22 cellular contexts compared by ENCODE assay signal in the genomic region with DNA sequence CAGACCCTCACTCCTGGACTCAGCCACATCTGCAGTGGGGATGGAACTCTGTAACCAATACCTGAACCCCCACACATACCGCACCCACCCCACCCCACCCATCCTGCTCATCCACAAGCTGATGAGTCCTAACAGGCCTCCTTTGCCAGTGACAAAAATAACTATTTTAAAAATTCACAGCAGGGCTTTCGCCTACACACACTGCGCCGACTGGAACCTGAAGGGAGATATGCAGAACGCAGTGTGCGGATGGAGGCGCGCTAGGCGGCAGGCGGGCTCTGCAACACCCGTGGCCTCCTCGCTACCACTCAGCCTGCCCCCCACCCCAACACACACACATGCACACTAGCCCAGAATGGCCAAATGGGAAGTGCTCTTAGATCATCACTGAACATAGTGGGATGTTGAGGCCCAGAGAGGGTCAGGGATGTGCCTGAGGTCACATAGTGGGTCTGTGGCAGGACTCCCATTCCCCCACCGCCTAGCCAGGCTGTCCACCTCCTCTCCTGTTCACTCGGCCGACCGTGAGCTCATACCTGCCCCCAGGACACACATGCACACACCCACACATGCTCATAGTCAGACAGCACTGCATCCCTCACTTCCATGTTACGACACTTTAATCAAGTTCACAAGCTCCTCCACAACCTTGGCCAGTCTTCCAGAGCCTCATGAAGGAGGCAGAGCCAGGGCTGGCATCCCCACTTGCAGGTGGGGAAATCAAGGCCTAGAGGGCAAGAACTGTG. TPM values are rescaled to one million over a fixed set of nuclear protein-coding genes. Genes with fewer than 3 reads are reported as not detected.
DNase-seq lines count a peak whose midpoint lies in the region; TF ChIP-seq lines count a peak whose summit lies in the region.
"Had no signal": no experiment of that assay in that cellular context is flagged by ENCODE, and none has a peak within 500 bp of the region (broad histone marks: within the 10 kb centered on the region; RNA-seq: fewer than 3 reads in every experiment).

No MANE protein-coding gene starts in this region.

- peak overlapping the region; percentile 38 for H3K9ac ChIP-seq in mesenchymal stem cell (ENCODE audit: low read length)
- H3K9ac ChIP-seq: KMS-11 had no signal

- TF ChIP-seq CTCF in HEK293 (tag by site-specific recombination; IDR thresholded peaks at IDR 0.05) (no peak), chondrocyte (IDR thresholded peaks at IDR 0.05) (no peak), suprapubic skin (IDR thresholded peaks at IDR 0.05) (no peak), WERI-Rb-1 (IDR thresholded peaks at IDR 0.05; ENCODE audit: low read depth, low read length) (no peak)

- H3K4me2 ChIP-seq in mesenchymal stem cell (ENCODE audit: low read length, poor library complexity, severe bottlenecking), result no peak overlapping the region
- H3K4me2 ChIP-seq: KMS-11 had no signal

- no peak overlapping the region for H3K23ac ChIP-seq in mesenchymal stem cell (ENCODE audit: low read length in 2 of 2)

- H3K18ac ChIP-seq in mesenchymal stem cell (ENCODE audit: low read depth in 1 of 2, low read length in 2 of 2), result peak overlapping the region in 1 of 2 experiments; percentile 40

- no peaks in the 10 kb centered on the region for H3K9me3 Mint-ChIP-seq in chondrocyte (ENCODE audit: low read depth)
- H3K9me3 Mint-ChIP-seq: activated B cell treated with CpG ODN at 0.5 μM for 24 hours; activated T-cell treated with anti-CD3 and anti-CD28 coated beads, Interleukin-2, amount 50 U/mL, for 4 hours; CD8-positive, alpha-beta memory T cell had no signal

- no peaks in the 10 kb centered on the region for H3K36me3 ChIP-seq in HEK293 (ENCODE audit: control insufficient read depth in 2 of 2, insufficient read depth in 1 of 2, low read length in 2 of 2)
- H3K36me3 ChIP-seq in mesenchymal stem cell (ENCODE audit: control insufficient read depth in 1 of 2, insufficient read depth in 2 of 2, low read depth in 1 of 2, low read length in 2 of 2), result peaks cover 6 to 41% of the 10 kb centered on the region in 2 experiments
- no peaks in the 10 kb centered on the region for H3K36me3 ChIP-seq in suprapubic skin
- no peaks in the 10 kb centered on the region for H3K36me3 ChIP-seq in WERI-Rb-1
- H3K36me3 ChIP-seq: Peyer's patch, stomach had no signal

- no peak overlapping the region for H3K14ac ChIP-seq in mesenchymal stem cell (ENCODE audit: low read length in 2 of 2)

- peak overlapping the region in 1 of 2 experiments; percentile 55 for H2BK12ac ChIP-seq in mesenchymal stem cell (ENCODE audit: low read length in 2 of 2)

- no peaks in the 10 kb centered on the region for H3K36me3 Mint-ChIP-seq in chondrocyte (ENCODE audit: low read depth)
- H3K36me3 Mint-ChIP-seq: activated naive CD8-positive, alpha-beta T cell; CD8-positive, alpha-beta memory T cell had no signal

- H3K27me3 ChIP-seq in mesenchymal stem cell (ENCODE audit: control insufficient read depth in 1 of 2, insufficient read depth in 1 of 2, low read length in 2 of 2) (no peaks in the 10 kb centered on the region), suprapubic skin (no peaks in the 10 kb centered on the region), WERI-Rb-1 (ENCODE audit: insufficient read depth, low read depth, severe bottlenecking) (no peaks in the 10 kb centered on the region)
- H3K27me3 ChIP-seq: body of pancreas, Peyer's patch had no signal

- CTCF ChIA-PET in HEK293 (lab: Yijun Ruan, JAX), result no interaction called here

- H3K4me3 ChIP-seq in HEK293 (ENCODE audit: low read depth, low read length) (no peak overlapping the region), mesenchymal stem cell (ENCODE audit: insufficient read depth in 1 of 2, low read depth in 1 of 2, low read length in 2 of 2) (no peak overlapping the region), suprapubic skin (no peak overlapping the region), WERI-Rb-1 (ENCODE audit: low read depth, low read length) (no peak overlapping the region)
- H3K4me3 ChIP-seq: body of pancreas, mucosa of descending colon, Peyer's patch, stomach had no signal

- no peak overlapping the region for H2BK120ac ChIP-seq in mesenchymal stem cell (ENCODE audit: low read depth, low read length)

- peaks cover 31% of the 10 kb centered on the region for H3K79me1 ChIP-seq in mesenchymal stem cell (replicated peaks; ENCODE audit: low read length, poor library complexity, severe bottlenecking)

- H2AK5ac ChIP-seq in mesenchymal stem cell (ENCODE audit: low read length, severe bottlenecking), result peak overlapping the region; percentile 5

- no peaks in the 10 kb centered on the region for H3K9me3 ChIP-seq in HEK293 (ENCODE audit: control insufficient read depth, insufficient read depth, low read depth, low read length)
- no peaks in the 10 kb centered on the region for H3K9me3 ChIP-seq in mesenchymal stem cell (ENCODE audit: control insufficient read depth, low read length)
- H3K9me3 ChIP-seq in suprapubic skin, result no peaks in the 10 kb centered on the region
- no peaks in the 10 kb centered on the region for H3K9me3 ChIP-seq in WERI-Rb-1 (ENCODE audit: severe bottlenecking)
- H3K9me3 ChIP-seq: body of pancreas, mucosa of descending colon, Peyer's patch, stomach had no signal

- no peak overlapping the region for H3K4ac ChIP-seq in mesenchymal stem cell (ENCODE audit: low read depth in 1 of 2, low read length in 2 of 2)

- DNase-seq in chondrocyte (ENCODE audit: low spot score) (peak; percentile 75), mesenchymal stem cell (no peak), suprapubic skin (ENCODE audit: low spot score in 2 of 2) (no peak), AG08396 (ENCODE audit: low spot score) (no peak), WERI-Rb-1 (no peak), NCI-H748 (lab: John Stamatoyannopoulos, UW; ENCODE audit: unreplicated experiment) (no peak), HUDEP-2 (lab: John Stamatoyannopoulos, UW; ENCODE audit: unreplicated experiment in 76 of 76) (no peak)
- DNase-seq: activated B cell treated with CpG ODN at 0.5 μM for 24 hours; activated T-cell treated with anti-CD3 and anti-CD28 coated beads, Interleukin-2, amount 50 U/mL, for 4 hours; CD8-positive, alpha-beta memory T cell; NCI-H1930; NK-92 treated with Interleukin-12 subunit alpha and Interleukin-12 subunit beta, amount 100 ng/mL, for 24 hours had no signal

- no peak for TF ChIP-seq POLR2A in suprapubic skin (IDR thresholded peaks at IDR 0.05)

- H3K4me3 Mint-ChIP-seq in chondrocyte (ENCODE audit: unreplicated experiment), result no peak overlapping the region
- H3K4me3 Mint-ChIP-seq: activated B cell treated with CpG ODN at 0.5 μM for 24 hours; activated naive CD8-positive, alpha-beta T cell; activated T-cell treated with anti-CD3 and anti-CD28 coated beads, Interleukin-2, amount 50 U/mL, for 4 hours; CD8-positive, alpha-beta memory T cell had no signal

- H4K8ac ChIP-seq in mesenchymal stem cell (ENCODE audit: low read length), result no peak overlapping the region

- peaks cover 3% of the 10 kb centered on the region; the same call in 1 of the 2 replicates for H3K4me1 ChIP-seq in HEK293 (ENCODE audit: control insufficient read depth, insufficient read depth, low read length)
- peaks cover 56% of the 10 kb centered on the region for H3K4me1 ChIP-seq in mesenchymal stem cell (ENCODE audit: control insufficient read depth, insufficient read depth, low read depth, low read length)
- peaks cover 53% of the 10 kb centered on the region for H3K4me1 ChIP-seq in suprapubic skin

- no peak overlapping the region for H4K91ac ChIP-seq in mesenchymal stem cell (ENCODE audit: low read length)

- no peak overlapping the region for H2BK15ac ChIP-seq in mesenchymal stem cell (ENCODE audit: low read depth, poor library complexity, severe bottlenecking)

- TF ChIP-seq EP300 in suprapubic skin (IDR thresholded peaks at IDR 0.05), result no peak

- no peak overlapping the region for H3K27ac ChIP-seq in HEK293 (ENCODE audit: extremely low read depth, low read depth, low read length)
- no peak overlapping the region for H3K27ac ChIP-seq in mesenchymal stem cell (ENCODE audit: low read length, poor library complexity, severe bottlenecking)
- peak overlapping the region; percentile 53 for H3K27ac ChIP-seq in suprapubic skin
- H3K27ac ChIP-seq in WERI-Rb-1, result no peak overlapping the region
- H3K27ac ChIP-seq: body of pancreas, KMS-11, Peyer's patch, SK-N-MC, stomach had no signal

- no peak overlapping the region for H2AFZ ChIP-seq in mesenchymal stem cell (ENCODE audit: low read depth, low read length)

- peaks cover 22% of the 10 kb centered on the region for H3K4me1 Mint-ChIP-seq in chondrocyte (ENCODE audit: low read depth)
- H3K4me1 Mint-ChIP-seq: activated B cell treated with CpG ODN at 0.5 μM for 24 hours; CD8-positive, alpha-beta memory T cell had no signal

- no peaks in the 10 kb centered on the region for H3K27me3 Mint-ChIP-seq in chondrocyte (ENCODE audit: low read depth)

- H3K27ac Mint-ChIP-seq in chondrocyte (ENCODE audit: unreplicated experiment), result no peak overlapping the region
- H3K27ac Mint-ChIP-seq: activated B cell treated with CpG ODN at 0.5 μM for 24 hours; activated naive CD8-positive, alpha-beta T cell; CD8-positive, alpha-beta memory T cell had no signal

- 94% methylated on average over 17 of the region's 17 CpGs for WGBS in mesenchymal stem cell
- 67% methylated on average over 17 of the region's 17 CpGs for WGBS in suprapubic skin

- no peak overlapping the region for H2BK5ac ChIP-seq in mesenchymal stem cell (ENCODE audit: low read depth, low read length, poor library complexity, severe bottlenecking)

- POLR2A ChIA-PET in HEK293 (lab: Yijun Ruan, JAX), result interaction anchor here (1.1 to 1.8 kb wide), 3 partner anchors 23 to 62 kb away, joined by 4 to 5 read pairs (median 5); partner anchors contain the start of gene TCOF1

TF ChIP-seq in HEK293, 187 proteins besides CTCF, POLR2A, EP300 and RAD21:
- TF ChIP-seq ZFHX2 (tag by site-specific recombination; conservative IDR thresholded peaks at IDR 0.05) (peak; percentile 70), ZNF600 (tag by site-specific recombination; IDR thresholded peaks at IDR 0.05) (peak; percentile 65; the same call in 1 of the 2 replicates), GLI2 (tag by site-specific recombination; IDR thresholded peaks at IDR 0.05; ENCODE audit: borderline replicate concordance, low read depth) (no peak), EGR2 (tag by site-specific recombination; IDR thresholded peaks at IDR 0.05; ENCODE audit: low read depth) (peak; percentile 80)

RNA-seq across cellular contexts. Expression of gene CAMK2A, which starts 6.3 kb away (rescaled TPM):
- total RNA-seq in chondrocyte, result 0.24 TPM in 1 of 3 replicates, not detected in the others
- polyA plus RNA-seq in mesenchymal stem cell (2013, experiment 1 of 2), result 0.65 TPM
- polyA plus RNA-seq in mesenchymal stem cell (2013, experiment 2 of 2), result 0.47 TPM
- under 1 TPM in 2 of 4 donors, not detected in 2; 0.26 to 0.64 TPM for total RNA-seq in suprapubic skin
- total RNA-seq: activated B cell treated with CpG ODN at 0.5 μM for 24 hours; activated T-cell treated with anti-CD3 and anti-CD28 coated beads, Interleukin-2, amount 50 U/mL, for 4 hours; CD8-positive, alpha-beta memory T cell; dermis blood vessel endothelial cell; left lobe of liver had no signal
- polyA plus RNA-seq: CD8-positive, alpha-beta memory T cell had no signal

RNA-seq across cellular contexts. Expression of gene ARSI, which starts 6.8 kb away (rescaled TPM):
- total RNA-seq in chondrocyte, result 1.9 to 2.4 TPM (median 2.4 TPM) in 3 replicates
- 1.6 TPM for polyA plus RNA-seq in mesenchymal stem cell (2013, experiment 1 of 2)
- 1.5 TPM for polyA plus RNA-seq in mesenchymal stem cell (2013, experiment 2 of 2)
- total RNA-seq in suprapubic skin, result 1 to 10 TPM; 2.7 to 5.4 (median 3.9) TPM
- total RNA-seq: activated B cell treated with CpG ODN at 0.5 μM for 24 hours; activated T-cell treated with anti-CD3 and anti-CD28 coated beads, Interleukin-2, amount 50 U/mL, for 4 hours; CD8-positive, alpha-beta memory T cell; Peyer's patch had no signal
- polyA plus RNA-seq: CD8-positive, alpha-beta memory T cell had no signal
